In the genomic region with DNA sequence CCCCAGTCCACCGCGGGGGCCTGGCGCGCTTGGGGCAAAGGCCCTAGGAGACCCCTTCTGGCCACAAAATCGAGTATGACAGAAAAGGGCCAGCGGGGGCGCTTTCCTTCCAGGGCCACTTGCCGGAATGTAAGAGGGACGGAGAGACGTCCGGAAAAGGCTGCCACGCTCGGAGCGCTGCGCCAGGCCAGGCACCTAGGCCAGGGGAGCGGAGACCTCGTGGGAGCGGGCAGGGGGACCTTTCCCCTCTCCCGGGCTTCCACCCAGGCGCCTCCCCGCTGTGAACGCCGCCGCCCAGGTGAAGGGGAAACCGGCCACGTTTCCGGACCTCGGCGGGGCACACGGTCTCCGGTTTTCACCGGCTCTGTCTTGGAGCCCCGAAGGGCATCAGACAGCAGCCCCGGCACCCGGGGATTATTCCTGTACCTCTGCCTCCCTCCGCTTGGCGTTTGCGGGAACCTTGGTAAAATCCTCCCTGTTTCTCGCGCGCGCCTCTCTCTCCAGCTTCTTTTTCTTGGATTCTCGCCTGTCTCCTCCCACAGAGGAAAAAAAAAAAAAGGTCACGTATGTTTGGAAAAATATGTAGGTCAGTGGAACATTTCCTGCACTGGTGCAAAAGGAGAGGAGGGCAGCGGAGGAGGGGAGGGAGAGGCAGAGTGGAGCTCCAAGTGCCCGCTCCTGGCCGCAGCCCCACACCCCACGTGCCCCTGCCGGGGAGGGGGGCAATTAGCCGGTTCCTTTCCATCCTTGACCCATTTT, we compare ENCODE assay signal across 1 cellular context.
TF ChIP-seq lines count a peak whose summit lies in the region.

No MANE protein-coding gene starts in this region.

TF ChIP-seq in HepG2, 621 proteins besides CTCF, POLR2A, EP300 and RAD21 (continued from another document and continues in another):
- TF ChIP-seq TFDP1 (CRISPR knock-in tag; IDR thresholded peaks at IDR 0.05; ENCODE audit: borderline replicate concordance) (no peak), ZNF891 (CRISPR knock-in tag; IDR thresholded peaks at IDR 0.05) (no peak; the same call in 1 of the 2 replicates), NCOR1 (IDR thresholded peaks at IDR 0.05; ENCODE audit: borderline replicate concordance, low read length) (no peak), CENPBD1 (CRISPR knock-in tag; IDR thresholded peaks at IDR 0.05; ENCODE audit: borderline replicate concordance, low read depth) (no peak), ZNF292 (CRISPR knock-in tag; IDR thresholded peaks at IDR 0.05; ENCODE audit: borderline replicate concordance, low read depth) (peak; percentile 75), SNAPC2 (CRISPR knock-in tag; IDR thresholded peaks at IDR 0.05) (no peak), ZSCAN25 (CRISPR knock-in tag; IDR thresholded peaks at IDR 0.05) (peak; percentile 54; the same call in 1 of the 2 replicates), DNMT1 (CRISPR knock-in tag; IDR thresholded peaks at IDR 0.05) (no peak), ZBTB20 (CRISPR knock-in tag; IDR thresholded peaks at IDR 0.05; ENCODE audit: borderline replicate concordance, low read depth) (no peak), FOXM1 (CRISPR knock-in tag; IDR thresholded peaks at IDR 0.05) (no peak), ADNP (CRISPR knock-in tag; IDR thresholded peaks at IDR 0.05) (no peak), SNAI1 (CRISPR knock-in tag; IDR thresholded peaks at IDR 0.05; ENCODE audit: borderline replicate concordance) (peak; percentile 92; the same call in 1 of the 2 replicates), ZFY (CRISPR knock-in tag; IDR thresholded peaks at IDR 0.05) (peak; percentile 87), CEBPB (IDR thresholded peaks at IDR 0.05; ENCODE audit: borderline replicate concordance, low read depth, low read length) (no peak), FOSL2 (CRISPR knock-in tag; IDR thresholded peaks at IDR 0.05) (peak; percentile 51; the same call in 1 of the 2 replicates), ZNF639 (CRISPR knock-in tag; conservative IDR thresholded peaks at IDR 0.05) (no peak), FIP1L1 (IDR thresholded peaks at IDR 0.05; ENCODE audit: borderline replicate concordance, insufficient read depth, low read depth, low read length) (no peak), SIX1 (CRISPR knock-in tag; IDR thresholded peaks at IDR 0.05; ENCODE audit: borderline replicate concordance) (no peak), SRSF4 (IDR thresholded peaks at IDR 0.05; ENCODE audit: low read depth, low read length, poor library complexity, severe bottlenecking) (no peak), ZBTB8A (CRISPR knock-in tag; IDR thresholded peaks at IDR 0.05; ENCODE audit: borderline replicate concordance, low read depth) (peak; percentile 63; the same call in 1 of the 2 replicates), ZNF775 (CRISPR knock-in tag; IDR thresholded peaks at IDR 0.05; ENCODE audit: borderline replicate concordance) (0 out of 2 replicates have a peak, but pooled peaks have one; percentile 39), ATF2 (CRISPR knock-in tag; IDR thresholded peaks at IDR 0.05) (no peak; the same call in 1 of the 2 replicates), RBFOX2 (IDR thresholded peaks at IDR 0.05; ENCODE audit: low read depth, low read length) (peak; percentile 89), NRL (CRISPR knock-in tag; IDR thresholded peaks at IDR 0.05; ENCODE audit: borderline replicate concordance) (peak; percentile 65; the same call in 1 of the 2 replicates), POGZ (CRISPR knock-in tag; IDR thresholded peaks at IDR 0.05) (peak; percentile 64; the same call in 1 of the 2 replicates), THRA (CRISPR knock-in tag; IDR thresholded peaks at IDR 0.05; ENCODE audit: borderline replicate concordance) (peak; percentile 42; the same call in 1 of the 2 replicates), SRF (IDR thresholded peaks at IDR 0.05; ENCODE audit: low read depth, low read length) (no peak), POLR2AphosphoS5 (IDR thresholded peaks at IDR 0.05; ENCODE audit: low read depth, low read length) (peak; percentile 38), KLF12 (CRISPR knock-in tag; IDR thresholded peaks at IDR 0.05; ENCODE audit: borderline replicate concordance) (peak; percentile 51; the same call in 1 of the 2 replicates), MTF1 (CRISPR knock-in tag; IDR thresholded peaks at IDR 0.05) (0 out of 2 replicates have a peak, but pooled peaks have one; percentile 15), ZFAT (CRISPR knock-in tag; conservative IDR thresholded peaks at IDR 0.05) (0 out of 2 replicates have a peak, but pooled peaks have one; percentile 76), ZNF615 (CRISPR knock-in tag; IDR thresholded peaks at IDR 0.05; ENCODE audit: borderline replicate concordance) (no peak), ZNF253 (CRISPR knock-in tag; IDR thresholded peaks at IDR 0.05; ENCODE audit: borderline replicate concordance) (peak; percentile 70; the same call in 1 of the 2 replicates), NR1H2 (CRISPR knock-in tag; IDR thresholded peaks at IDR 0.05; ENCODE audit: borderline replicate concordance, low read depth) (peak; percentile 69; the same call in 1 of the 2 replicates)
- TF ChIP-seq, protein P1, sequence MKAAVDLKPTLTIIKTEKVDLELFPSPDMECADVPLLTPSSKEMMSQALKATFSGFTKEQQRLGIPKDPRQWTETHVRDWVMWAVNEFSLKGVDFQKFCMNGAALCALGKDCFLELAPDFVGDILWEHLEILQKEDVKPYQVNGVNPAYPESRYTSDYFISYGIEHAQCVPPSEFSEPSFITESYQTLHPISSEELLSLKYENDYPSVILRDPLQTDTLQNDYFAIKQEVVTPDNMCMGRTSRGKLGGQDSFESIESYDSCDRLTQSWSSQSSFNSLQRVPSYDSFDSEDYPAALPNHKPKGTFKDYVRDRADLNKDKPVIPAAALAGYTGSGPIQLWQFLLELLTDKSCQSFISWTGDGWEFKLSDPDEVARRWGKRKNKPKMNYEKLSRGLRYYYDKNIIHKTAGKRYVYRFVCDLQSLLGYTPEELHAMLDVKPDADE (CRISPR knock-in tag; IDR thresholded peaks at IDR 0.05) = no peak
- TF ChIP-seq, protein P2, sequence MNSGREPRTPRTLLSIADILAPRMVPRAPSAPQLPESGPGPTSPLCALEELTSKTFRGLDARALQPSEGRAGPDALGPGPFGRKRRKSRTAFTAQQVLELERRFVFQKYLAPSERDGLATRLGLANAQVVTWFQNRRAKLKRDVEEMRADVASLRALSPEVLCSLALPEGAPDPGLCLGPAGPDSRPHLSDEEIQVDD (CRISPR knock-in tag; IDR thresholded peaks at IDR 0.05; ENCODE audit: borderline replicate concordance) = no peak
- TF ChIP-seq, protein P3, sequence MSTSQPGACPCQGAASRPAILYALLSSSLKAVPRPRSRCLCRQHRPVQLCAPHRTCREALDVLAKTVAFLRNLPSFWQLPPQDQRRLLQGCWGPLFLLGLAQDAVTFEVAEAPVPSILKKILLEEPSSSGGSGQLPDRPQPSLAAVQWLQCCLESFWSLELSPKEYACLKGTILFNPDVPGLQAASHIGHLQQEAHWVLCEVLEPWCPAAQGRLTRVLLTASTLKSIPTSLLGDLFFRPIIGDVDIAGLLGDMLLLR (CRISPR knock-in tag; IDR thresholded peaks at IDR 0.05) = 0 out of 2 replicates have a peak, but pooled peaks have one; percentile 29
- TF ChIP-seq, protein P4, sequence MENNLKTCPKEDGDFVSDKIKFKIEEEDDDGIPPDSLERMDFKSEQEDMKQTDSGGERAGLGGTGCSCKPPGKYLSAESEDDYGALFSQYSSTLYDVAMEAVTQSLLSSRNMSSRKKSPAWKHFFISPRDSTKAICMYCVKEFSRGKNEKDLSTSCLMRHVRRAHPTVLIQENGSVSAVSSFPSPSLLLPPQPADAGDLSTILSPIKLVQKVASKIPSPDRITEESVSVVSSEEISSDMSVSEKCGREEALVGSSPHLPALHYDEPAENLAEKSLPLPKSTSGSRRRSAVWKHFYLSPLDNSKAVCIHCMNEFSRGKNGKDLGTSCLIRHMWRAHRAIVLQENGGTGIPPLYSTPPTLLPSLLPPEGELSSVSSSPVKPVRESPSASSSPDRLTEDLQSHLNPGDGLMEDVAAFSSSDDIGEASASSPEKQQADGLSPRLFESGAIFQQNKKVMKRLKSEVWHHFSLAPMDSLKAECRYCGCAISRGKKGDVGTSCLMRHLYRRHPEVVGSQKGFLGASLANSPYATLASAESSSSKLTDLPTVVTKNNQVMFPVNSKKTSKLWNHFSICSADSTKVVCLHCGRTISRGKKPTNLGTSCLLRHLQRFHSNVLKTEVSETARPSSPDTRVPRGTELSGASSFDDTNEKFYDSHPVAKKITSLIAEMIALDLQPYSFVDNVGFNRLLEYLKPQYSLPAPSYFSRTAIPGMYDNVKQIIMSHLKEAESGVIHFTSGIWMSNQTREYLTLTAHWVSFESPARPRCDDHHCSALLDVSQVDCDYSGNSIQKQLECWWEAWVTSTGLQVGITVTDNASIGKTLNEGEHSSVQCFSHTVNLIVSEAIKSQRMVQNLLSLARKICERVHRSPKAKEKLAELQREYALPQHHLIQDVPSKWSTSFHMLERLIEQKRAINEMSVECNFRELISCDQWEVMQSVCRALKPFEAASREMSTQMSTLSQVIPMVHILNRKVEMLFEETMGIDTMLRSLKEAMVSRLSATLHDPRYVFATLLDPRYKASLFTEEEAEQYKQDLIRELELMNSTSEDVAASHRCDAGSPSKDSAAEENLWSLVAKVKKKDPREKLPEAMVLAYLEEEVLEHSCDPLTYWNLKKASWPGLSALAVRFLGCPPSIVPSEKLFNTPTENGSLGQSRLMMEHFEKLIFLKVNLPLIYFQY (CRISPR knock-in tag; IDR thresholded peaks at IDR 0.05; ENCODE audit: borderline replicate concordance) = 0 out of 2 replicates have a peak, but pooled peaks have one; percentile 32
- TF ChIP-seq, protein P5, sequence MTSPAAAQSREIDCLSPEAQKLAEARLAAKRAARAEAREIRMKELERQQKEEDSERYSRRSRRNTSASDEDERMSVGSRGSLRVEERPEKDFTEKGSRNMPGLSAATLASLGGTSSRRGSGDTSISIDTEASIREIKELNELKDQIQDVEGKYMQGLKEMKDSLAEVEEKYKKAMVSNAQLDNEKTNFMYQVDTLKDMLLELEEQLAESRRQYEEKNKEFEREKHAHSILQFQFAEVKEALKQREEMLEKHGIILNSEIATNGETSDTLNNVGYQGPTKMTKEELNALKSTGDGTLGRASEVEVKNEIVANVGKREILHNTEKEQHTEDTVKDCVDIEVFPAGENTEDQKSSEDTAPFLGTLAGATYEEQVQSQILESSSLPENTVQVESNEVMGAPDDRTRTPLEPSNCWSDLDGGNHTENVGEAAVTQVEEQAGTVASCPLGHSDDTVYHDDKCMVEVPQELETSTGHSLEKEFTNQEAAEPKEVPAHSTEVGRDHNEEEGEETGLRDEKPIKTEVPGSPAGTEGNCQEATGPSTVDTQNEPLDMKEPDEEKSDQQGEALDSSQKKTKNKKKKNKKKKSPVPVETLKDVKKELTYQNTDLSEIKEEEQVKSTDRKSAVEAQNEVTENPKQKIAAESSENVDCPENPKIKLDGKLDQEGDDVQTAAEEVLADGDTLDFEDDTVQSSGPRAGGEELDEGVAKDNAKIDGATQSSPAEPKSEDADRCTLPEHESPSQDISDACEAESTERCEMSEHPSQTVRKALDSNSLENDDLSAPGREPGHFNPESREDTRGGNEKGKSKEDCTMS (CRISPR knock-in tag; conservative IDR thresholded peaks at IDR 0.05) = 0 out of 2 replicates have a peak, but pooled peaks have one; percentile 40
- TF ChIP-seq, protein P6, sequence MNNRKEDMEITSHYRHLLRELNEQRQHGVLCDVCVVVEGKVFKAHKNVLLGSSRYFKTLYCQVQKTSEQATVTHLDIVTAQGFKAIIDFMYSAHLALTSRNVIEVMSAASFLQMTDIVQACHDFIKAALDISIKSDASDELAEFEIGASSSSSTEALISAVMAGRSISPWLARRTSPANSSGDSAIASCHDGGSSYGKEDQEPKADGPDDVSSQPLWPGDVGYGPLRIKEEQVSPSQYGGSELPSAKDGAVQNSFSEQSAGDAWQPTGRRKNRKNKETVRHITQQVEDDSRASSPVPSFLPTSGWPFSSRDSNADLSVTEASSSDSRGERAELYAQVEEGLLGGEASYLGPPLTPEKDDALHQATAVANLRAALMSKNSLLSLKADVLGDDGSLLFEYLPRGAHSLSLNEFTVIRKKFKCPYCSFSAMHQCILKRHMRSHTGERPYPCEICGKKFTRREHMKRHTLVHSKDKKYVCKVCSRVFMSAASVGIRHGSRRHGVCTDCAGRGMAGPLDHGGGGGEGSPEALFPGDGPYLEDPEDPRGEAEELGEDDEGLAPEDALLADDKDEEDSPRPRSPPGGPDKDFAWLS (CRISPR knock-in tag; IDR thresholded peaks at IDR 0.05; ENCODE audit: borderline replicate concordance) = peak; percentile 69; the same call in 1 of the 2 replicates
